Comparison of ENCODE assay signal across 28 cellular contexts in the genomic region with DNA sequence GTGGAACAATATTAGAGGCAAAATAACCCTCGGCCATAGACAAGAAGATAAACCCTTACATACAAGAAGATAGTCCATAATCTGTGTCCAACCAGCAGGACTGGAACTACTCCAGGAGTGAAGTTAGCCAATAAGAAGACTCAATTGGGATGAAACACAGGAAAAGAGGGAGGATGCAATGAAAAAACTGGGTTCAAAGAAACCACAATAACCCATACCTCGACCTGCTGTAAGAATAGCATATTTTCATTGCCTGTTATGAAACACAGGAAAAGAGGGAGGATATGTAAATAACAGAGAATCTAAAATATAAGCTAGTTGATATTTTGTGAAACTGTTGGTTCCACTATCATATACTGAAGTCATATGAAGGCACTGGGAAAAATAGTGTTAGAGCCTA.
"Had no signal": no experiment of that assay in that cellular context is flagged by ENCODE, and none has a peak within 500 bp of the region (broad histone marks: within the 10 kb centered on the region; RNA-seq: fewer than 3 reads in every experiment).

No MANE protein-coding gene starts in this region.

- H3K4me3 Mint-ChIP-seq: natural killer cell; nephron; neural progenitor cell; stimulated activated memory B cell treated with anti-CD40 and anti-IgM and Interleukin-4, amounts not matched to agents 10 μg/mL and 1 μg/mL and 100 μg/mL, for 72 hours; stimulated activated naive CD8-positive, alpha-beta T cell treated with anti-CD3 and anti-CD28 coated beads, Interleukin-15, amount 100 ng/mL, for 72 hours; type B pancreatic cell had no signal

- H3K27ac Mint-ChIP-seq: natural killer cell; nephron; neural progenitor cell; progenitor cell of endocrine pancreas; stimulated activated memory B cell treated with anti-CD40 and anti-IgM and Interleukin-4, amounts not matched to agents 10 μg/mL and 1 μg/mL and 100 μg/mL, for 72 hours; stimulated activated naive CD8-positive, alpha-beta T cell treated with anti-CD3 and anti-CD28 coated beads, Interleukin-15, amount 100 ng/mL, for 72 hours; type B pancreatic cell had no signal

- H3K9me3 Mint-ChIP-seq: natural killer cell; nephron; neural progenitor cell; stimulated activated memory B cell treated with anti-CD40 and anti-IgM and Interleukin-4, amounts not matched to agents 10 μg/mL and 1 μg/mL and 100 μg/mL, for 72 hours; stimulated activated naive CD8-positive, alpha-beta T cell treated with anti-CD3 and anti-CD28 coated beads, Interleukin-15, amount 100 ng/mL, for 72 hours; type B pancreatic cell had no signal

- DNase-seq: natural killer cell; occipital lobe; ovary; posterior cingulate gyrus; psoas muscle; right cardiac atrium; right lobe of liver; sigmoid colon; small intestine; stimulated activated CD4-positive, alpha-beta T cell treated with anti-CD3 and anti-CD28 coated beads, Interleukin-15, amount 100 ng/mL, for 24 hours; stimulated activated CD4-positive, alpha-beta T cell treated with anti-CD3 and anti-CD28 coated beads, Interleukin-2, amount 100 ng/mL, for 24 hours; stimulated activated CD4-positive, alpha-beta T cell treated with anti-CD3 and anti-CD28 coated beads, Interleukin-2, amount 100 ng/mL, for 48 hours; stimulated activated CD4-positive, alpha-beta T cell treated with anti-CD3 and anti-CD28 coated beads, Interleukin-4, amount 100 ng/mL, for 24 hours; stimulated activated naive CD4-positive, alpha-beta T cell; stimulated activated naive CD8-positive, alpha-beta T cell treated with anti-CD3 and anti-CD28 coated beads, Interleukin-15, amount 100 ng/mL, for 72 hours; stimulated activated naive CD8-positive, alpha-beta T cell treated with anti-CD3 and anti-CD28 coated beads, Interleukin-15, Interleukin-2, amounts not matched to agents 100 U/mL and 50 U/mL, for 24 hours; substantia nigra; testis; tibial artery; transverse colon; upper lobe of right lung; uterus had no signal

- H3K4me1 Mint-ChIP-seq: natural killer cell; nephron; stimulated activated memory B cell treated with anti-CD40 and anti-IgM and Interleukin-4, amounts not matched to agents 10 μg/mL and 1 μg/mL and 100 μg/mL, for 72 hours; stimulated activated naive CD8-positive, alpha-beta T cell treated with anti-CD3 and anti-CD28 coated beads, Interleukin-15, amount 100 ng/mL, for 72 hours had no signal

- ATAC-seq: natural killer cell; psoas muscle; right cardiac atrium; right lobe of liver; stimulated activated memory B cell treated with anti-CD40 and anti-IgM and Interleukin-4, amounts not matched to agents 10 μg/mL and 1 μg/mL and 100 μg/mL, for 72 hours; stimulated activated naive CD8-positive, alpha-beta T cell treated with anti-CD3 and anti-CD28 coated beads, Interleukin-15, amount 100 ng/mL, for 72 hours; stimulated activated naive CD8-positive, alpha-beta T cell treated with anti-CD3 and anti-CD28 coated beads, Interleukin-15, Interleukin-2, amounts not matched to agents 100 U/mL and 50 U/mL, for 24 hours; upper lobe of right lung had no signal

- H3K4me3 ChIP-seq: neural progenitor cell, ovary, psoas muscle, right lobe of liver, sigmoid colon, suprapubic skin, testis, tibial artery, transverse colon, upper lobe of right lung, uterus had no signal

- H3K36me3 Mint-ChIP-seq: natural killer cell; neural progenitor cell; stimulated activated memory B cell treated with anti-CD40 and anti-IgM and Interleukin-4, amounts not matched to agents 10 μg/mL and 1 μg/mL and 100 μg/mL, for 72 hours; type B pancreatic cell had no signal
